ENCODE assay signal across 10 cellular contexts in genomic region chr1:7962636-7963377, GRCh38. TPM values are rescaled to one million over a fixed set of nuclear protein-coding genes. Genes with fewer than 3 reads are reported as not detected.
DNase-seq lines count a peak whose midpoint lies in the region; ATAC-seq and TF ChIP-seq lines count a peak whose summit lies in the region.
"Had no signal": no experiment of that assay in that cellular context is flagged by ENCODE, and none has a peak within 500 bp of the region (broad histone marks: within the 10 kb centered on the region; RNA-seq: fewer than 3 reads in every experiment).

No MANE protein-coding gene starts in this region.

- peaks cover 2 to 50% of the 10 kb centered on the region in 2 donors for H3K36me3 ChIP-seq in gastroesophageal sphincter

- peaks cover 44% of the 10 kb centered on the region for H3K36me3 Mint-ChIP-seq in activated CD4-positive, alpha-beta T cell treated with anti-CD3 and anti-CD28 coated beads, Interleukin-2, amount 10 ng/mL, durations not matched to agents 7 days and 5 days (ENCODE audit: low read depth)
- H3K36me3 Mint-ChIP-seq in WTC11, result peaks cover 42% of the 10 kb centered on the region
- H3K36me3 Mint-ChIP-seq in stimulated activated naive B cell treated with anti-CD40 and anti-IgM and Interleukin-4, amounts not matched to agents 10 μg/mL and 1 μg/mL and 100 μg/mL, for 72 hours, result peaks cover 30 to 46% of the 10 kb centered on the region in 2 donors

- no peak for TF ChIP-seq EP300 in gastroesophageal sphincter (IDR thresholded peaks at IDR 0.05)

- CTCF ChIA-PET in activated CD4-positive, alpha-beta T cell treated with anti-CD3 and anti-CD28 coated beads, Interleukin-2, amount 10 ng/mL, durations not matched to agents 7 days and 5 days (lab: Charles Lee), result interaction anchor here (1.1 to 2.2 kb wide), 3 partner anchors 13 to 20 kb away, joined by 3 to 13 read pairs (median 4); no protein-coding TSS in a partner anchor
- CTCF ChIA-PET in WTC11 (lab: Charles Lee), result interaction anchor here (1.5 kb wide), 1 partner anchor 12 kb away, joined by 10 read pairs; no protein-coding TSS in a partner anchor

- ATAC-seq in WTC11 (no peak), gastroesophageal sphincter (no peak), GM21717 (IDR thresholded peaks at IDR 0.05; ENCODE audit: unreplicated experiment) (no peak)
- no peak for ATAC-seq in stimulated activated naive B cell treated with anti-CD40 and anti-IgM and Interleukin-4, amounts not matched to agents 10 μg/mL and 1 μg/mL and 100 μg/mL, for 72 hours (replicated peaks)

- WGBS in gastroesophageal sphincter (ENCODE audit: low coverage in 1 of 2), 2 donors, result 84 to 85% methylated on average over 9 to 11 of the region's 11 CpGs

- peaks cover 0 to 67% (median 9%) of the 10 kb centered on the region in 3 donors for H3K4me1 ChIP-seq in gastroesophageal sphincter

- peak overlapping the region; percentile 96 for H3K4me3 Mint-ChIP-seq in activated CD4-positive, alpha-beta T cell treated with anti-CD3 and anti-CD28 coated beads, Interleukin-2, amount 10 ng/mL, durations not matched to agents 7 days and 5 days
- H3K4me3 Mint-ChIP-seq in WTC11, result peak overlapping the region; percentile 100
- H3K4me3 Mint-ChIP-seq in stimulated activated naive B cell treated with anti-CD40 and anti-IgM and Interleukin-4, amounts not matched to agents 10 μg/mL and 1 μg/mL and 100 μg/mL, for 72 hours, result peak overlapping the region; percentile 92 to 96

- H3K27ac ChIP-seq in gastroesophageal sphincter, result peak overlapping the region in 2 of 4 donors; percentile 88 to 97

- H3K9me3 ChIP-seq in gastroesophageal sphincter, result no peaks in the 10 kb centered on the region

- H3K9me3 Mint-ChIP-seq in activated CD4-positive, alpha-beta T cell treated with anti-CD3 and anti-CD28 coated beads, Interleukin-2, amount 10 ng/mL, durations not matched to agents 7 days and 5 days, result no peaks in the 10 kb centered on the region
- no peaks in the 10 kb centered on the region for H3K9me3 Mint-ChIP-seq in WTC11
- no peaks in the 10 kb centered on the region for H3K9me3 Mint-ChIP-seq in stimulated activated naive B cell treated with anti-CD40 and anti-IgM and Interleukin-4, amounts not matched to agents 10 μg/mL and 1 μg/mL and 100 μg/mL, for 72 hours

- no peak for DNase-seq in activated CD4-positive, alpha-beta T cell treated with anti-CD3 and anti-CD28 coated beads, Interleukin-2, amount 10 ng/mL, durations not matched to agents 7 days and 5 days
- DNase-seq in activated CD4-positive, alpha-beta T cell treated with anti-CD3 and anti-CD28 coated beads for 1 hour, result no peak
- DNase-seq in WTC11 (ENCODE audit: low spot score) (no peak), dedifferentiated amniotic fluid mesenchymal stem cell (ENCODE audit: extremely low spot score) (no peak), SW480 (ENCODE audit: low spot score) (no peak)
- DNase-seq in stimulated activated naive B cell treated with anti-CD40 and anti-IgM and Interleukin-4, amounts not matched to agents 10 μg/mL and 1 μg/mL and 100 μg/mL, for 72 hours, result no peak
- DNase-seq: OCI-M1; stimulated activated CD4-positive, alpha-beta T cell treated with anti-CD3 and anti-CD28 coated beads, Interleukin-4, amount 100 ng/mL, for 1 hour had no signal

- TF ChIP-seq POLR2A in gastroesophageal sphincter (IDR thresholded peaks at IDR 0.05), result no peak

- H3K4me3 ChIP-seq in gastroesophageal sphincter, result peak overlapping the region; percentile 71 to 72

- TF ChIP-seq CTCF in WTC11 (IDR thresholded peaks at IDR 0.05) (no peak), gastroesophageal sphincter (IDR thresholded peaks at IDR 0.05) (no peak)

- no peaks in the 10 kb centered on the region for H3K27me3 ChIP-seq in gastroesophageal sphincter

- H3K27ac Mint-ChIP-seq in activated CD4-positive, alpha-beta T cell treated with anti-CD3 and anti-CD28 coated beads, Interleukin-2, amount 10 ng/mL, durations not matched to agents 7 days and 5 days, result peak overlapping the region; percentile 99
- no peak overlapping the region for H3K27ac Mint-ChIP-seq in WTC11
- H3K27ac Mint-ChIP-seq in stimulated activated naive B cell treated with anti-CD40 and anti-IgM and Interleukin-4, amounts not matched to agents 10 μg/mL and 1 μg/mL and 100 μg/mL, for 72 hours, result peak overlapping the region; percentile 97

- H3K27me3 Mint-ChIP-seq in activated CD4-positive, alpha-beta T cell treated with anti-CD3 and anti-CD28 coated beads, Interleukin-2, amount 10 ng/mL, durations not matched to agents 7 days and 5 days, result no peaks in the 10 kb centered on the region
- no peaks in the 10 kb centered on the region for H3K27me3 Mint-ChIP-seq in WTC11 (ENCODE audit: low read depth)
- no peaks in the 10 kb centered on the region for H3K27me3 Mint-ChIP-seq in stimulated activated naive B cell treated with anti-CD40 and anti-IgM and Interleukin-4, amounts not matched to agents 10 μg/mL and 1 μg/mL and 100 μg/mL, for 72 hours

- POLR2A ChIA-PET in activated CD4-positive, alpha-beta T cell treated with anti-CD3 and anti-CD28 coated beads, Interleukin-2, amount 10 ng/mL, durations not matched to agents 7 days and 5 days (lab: Charles Lee), result no interaction called here
- POLR2A ChIA-PET in WTC11 (lab: Charles Lee), result interaction anchor here (0.6 kb wide), 1 partner anchor 294 kb away, joined by 3 read pairs; no protein-coding TSS in a partner anchor

- H3K4me1 Mint-ChIP-seq in activated CD4-positive, alpha-beta T cell treated with anti-CD3 and anti-CD28 coated beads, Interleukin-2, amount 10 ng/mL, durations not matched to agents 7 days and 5 days, result peaks cover 64% of the 10 kb centered on the region
- peaks cover 11% of the 10 kb centered on the region; the same call in 1 of the 2 replicates for H3K4me1 Mint-ChIP-seq in WTC11
- peaks cover 16 to 43% of the 10 kb centered on the region in 2 donors for H3K4me1 Mint-ChIP-seq in stimulated activated naive B cell treated with anti-CD40 and anti-IgM and Interleukin-4, amounts not matched to agents 10 μg/mL and 1 μg/mL and 100 μg/mL, for 72 hours

TF ChIP-seq in WTC11, 78 proteins besides CTCF, POLR2A, EP300 and RAD21:
- TF ChIP-seq ESRRA (CRISPR knock-in tag; IDR thresholded peaks at IDR 0.05; ENCODE audit: borderline replicate concordance), result no peak
- TF ChIP-seq, protein P1, sequence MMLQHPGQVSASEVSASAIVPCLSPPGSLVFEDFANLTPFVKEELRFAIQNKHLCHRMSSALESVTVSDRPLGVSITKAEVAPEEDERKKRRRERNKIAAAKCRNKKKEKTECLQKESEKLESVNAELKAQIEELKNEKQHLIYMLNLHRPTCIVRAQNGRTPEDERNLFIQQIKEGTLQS (CRISPR knock-in tag; conservative IDR thresholded peaks at IDR 0.05), result no peak
- TF ChIP-seq NR1H2 (CRISPR knock-in tag; IDR thresholded peaks at IDR 0.05), result no peak

RNA-seq across cellular contexts. Expression of gene PARK7, which starts 1.3 kb away (rescaled TPM):
- total RNA-seq in activated CD4-positive, alpha-beta T cell treated with anti-CD3 and anti-CD28 coated beads, Interleukin-2, amount 10 ng/mL, durations not matched to agents 7 days and 5 days, result 100 to 1,000 TPM; 226 to 232 TPM
- total RNA-seq in WTC11 (2021) (337 to 343 TPM (median 340 TPM) in 3 replicates), gastroesophageal sphincter (100 to 1,000 TPM; 208 to 250 (median 224) TPM)

RNA-seq across cellular contexts. Expression of gene TNFRSF9, which starts 22.2 kb away (rescaled TPM):
- under 1 TPM; 0.57 to 0.62 TPM for total RNA-seq in activated CD4-positive, alpha-beta T cell treated with anti-CD3 and anti-CD28 coated beads, Interleukin-2, amount 10 ng/mL, durations not matched to agents 7 days and 5 days
- total RNA-seq in WTC11 (2021), result 0.11 to 0.14 TPM in 2 of 3 replicates, not detected in the other
- total RNA-seq in gastroesophageal sphincter, result under 1 TPM in 2 of 4 donors, not detected in 2; 0.13 to 0.31 TPM
